Comparison of ENCODE assay signal across 7 cellular contexts in the genomic region with DNA sequence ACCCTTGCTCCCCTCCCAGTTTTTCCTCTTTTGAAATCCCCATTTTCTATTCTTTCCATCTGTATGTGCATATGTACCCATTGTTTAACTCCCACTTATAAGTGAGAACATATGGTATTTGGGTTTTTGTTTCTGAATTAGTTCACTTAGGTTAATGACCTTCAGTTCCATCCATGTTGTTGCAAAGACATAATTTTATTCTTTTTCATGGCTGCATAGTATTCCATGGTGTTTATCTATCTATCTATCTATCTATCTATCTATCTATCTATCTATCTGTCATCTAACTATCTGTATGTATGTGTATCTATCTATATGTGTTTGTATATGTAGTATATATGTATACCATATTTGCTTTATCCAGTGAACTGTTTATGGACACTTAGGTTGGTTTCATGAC.
"Had no signal": no experiment of that assay in that cellular context is flagged by ENCODE, and none has a peak within 500 bp of the region (broad histone marks: within the 10 kb centered on the region; RNA-seq: fewer than 3 reads in every experiment).

No MANE protein-coding gene starts in this region.

- H3K9ac ChIP-seq: KMS-11 had no signal

- DNase-seq: IMR-90, KBM-7, KG1 had no signal

- ATAC-seq: HepG2 had no signal

- H3K27ac ChIP-seq: HL-60, KMS-11 had no signal

- H3K4me2 ChIP-seq: KMS-11 had no signal

- FAIRE-seq: HepG2, HTR-8/SVneo had no signal
